1 cellular context compared by ENCODE assay signal in the genomic region with DNA sequence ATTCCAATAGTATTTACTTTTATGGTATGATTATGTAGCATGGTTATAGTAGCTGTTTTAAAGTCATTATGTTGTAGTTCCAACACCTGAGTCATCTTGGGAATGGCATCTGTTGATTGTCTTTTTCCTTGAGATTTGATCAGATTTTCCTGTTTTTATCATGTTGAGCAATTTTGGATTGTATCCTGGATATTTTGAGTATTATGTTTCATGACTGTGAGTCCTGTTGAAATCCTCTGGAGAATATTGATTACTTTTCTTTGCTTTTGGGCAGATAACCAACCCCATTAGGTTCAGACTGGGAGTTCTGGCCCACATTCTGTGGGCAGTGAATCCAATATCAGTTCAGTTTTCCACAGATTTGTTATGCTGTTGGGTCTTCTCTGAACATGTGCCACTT.
TF ChIP-seq lines count a peak whose summit lies in the region.

No MANE protein-coding gene starts in this region.

TF ChIP-seq in endothelial cell of umbilical vein, 7 proteins besides CTCF, POLR2A, EP300 and RAD21 (continued from another document):
- no peak for TF ChIP-seq JUN (IDR thresholded peaks at IDR 0.05; ENCODE audit: borderline replicate concordance, insufficient read depth, insufficient read length, low read depth)
- TF ChIP-seq MYC (IDR thresholded peaks at IDR 0.05; ENCODE audit: low read depth, low read length) = no peak
TF ChIP-seq in endothelial cell of umbilical vein: peak in this region for 0.
